In the genomic region with DNA sequence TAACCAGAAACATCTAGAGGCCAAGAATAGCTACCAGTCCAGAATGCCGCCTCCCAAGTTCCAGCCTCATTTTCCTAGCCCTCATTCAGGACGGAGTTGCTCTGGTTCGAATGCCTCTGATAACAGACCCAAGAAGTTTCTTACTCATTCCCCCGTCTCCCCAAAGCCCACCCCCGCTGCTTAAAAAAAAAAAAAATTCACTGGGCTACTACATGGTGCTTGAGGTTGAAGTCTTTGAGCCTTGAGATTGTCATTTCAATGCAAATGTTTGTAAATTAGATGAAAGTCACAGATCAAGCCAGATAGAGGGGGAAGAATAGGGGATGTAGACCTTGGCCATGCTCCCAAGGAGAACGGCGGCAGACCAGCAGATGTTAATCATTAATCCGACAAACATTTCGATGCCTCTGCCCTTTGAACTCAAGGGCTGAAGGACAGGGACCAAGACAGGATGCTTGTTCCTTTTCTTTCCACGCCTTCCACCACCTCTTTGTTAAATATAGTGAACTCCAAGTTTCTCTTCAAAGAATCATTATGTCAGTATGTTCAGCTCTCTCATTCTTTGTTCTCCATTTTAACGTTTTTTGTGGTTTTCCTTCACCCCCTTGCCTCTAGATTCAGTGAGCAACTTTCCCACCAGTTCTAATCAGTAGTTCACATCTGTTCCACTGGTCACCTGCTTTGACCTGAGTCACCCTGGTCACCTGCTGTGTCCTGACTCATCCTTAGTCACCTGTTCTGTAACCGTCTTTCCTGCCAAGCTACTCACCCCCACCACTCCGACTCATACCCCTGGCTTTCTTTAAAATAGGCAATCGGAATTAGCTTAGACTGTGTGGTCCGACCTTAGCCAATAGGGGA, we compare ENCODE assay signal across 2 cellular contexts.
TF ChIP-seq lines count a peak whose summit lies in the region.

No MANE protein-coding gene starts in this region.

TF ChIP-seq in GM23338, 12 proteins besides CTCF, POLR2A, EP300 and RAD21 (continued from another document):
- TF ChIP-seq ZNF331 (CRISPR knock-in tag; IDR thresholded peaks at IDR 0.05; ENCODE audit: low read depth): no peak
- TF ChIP-seq, protein P1, sequence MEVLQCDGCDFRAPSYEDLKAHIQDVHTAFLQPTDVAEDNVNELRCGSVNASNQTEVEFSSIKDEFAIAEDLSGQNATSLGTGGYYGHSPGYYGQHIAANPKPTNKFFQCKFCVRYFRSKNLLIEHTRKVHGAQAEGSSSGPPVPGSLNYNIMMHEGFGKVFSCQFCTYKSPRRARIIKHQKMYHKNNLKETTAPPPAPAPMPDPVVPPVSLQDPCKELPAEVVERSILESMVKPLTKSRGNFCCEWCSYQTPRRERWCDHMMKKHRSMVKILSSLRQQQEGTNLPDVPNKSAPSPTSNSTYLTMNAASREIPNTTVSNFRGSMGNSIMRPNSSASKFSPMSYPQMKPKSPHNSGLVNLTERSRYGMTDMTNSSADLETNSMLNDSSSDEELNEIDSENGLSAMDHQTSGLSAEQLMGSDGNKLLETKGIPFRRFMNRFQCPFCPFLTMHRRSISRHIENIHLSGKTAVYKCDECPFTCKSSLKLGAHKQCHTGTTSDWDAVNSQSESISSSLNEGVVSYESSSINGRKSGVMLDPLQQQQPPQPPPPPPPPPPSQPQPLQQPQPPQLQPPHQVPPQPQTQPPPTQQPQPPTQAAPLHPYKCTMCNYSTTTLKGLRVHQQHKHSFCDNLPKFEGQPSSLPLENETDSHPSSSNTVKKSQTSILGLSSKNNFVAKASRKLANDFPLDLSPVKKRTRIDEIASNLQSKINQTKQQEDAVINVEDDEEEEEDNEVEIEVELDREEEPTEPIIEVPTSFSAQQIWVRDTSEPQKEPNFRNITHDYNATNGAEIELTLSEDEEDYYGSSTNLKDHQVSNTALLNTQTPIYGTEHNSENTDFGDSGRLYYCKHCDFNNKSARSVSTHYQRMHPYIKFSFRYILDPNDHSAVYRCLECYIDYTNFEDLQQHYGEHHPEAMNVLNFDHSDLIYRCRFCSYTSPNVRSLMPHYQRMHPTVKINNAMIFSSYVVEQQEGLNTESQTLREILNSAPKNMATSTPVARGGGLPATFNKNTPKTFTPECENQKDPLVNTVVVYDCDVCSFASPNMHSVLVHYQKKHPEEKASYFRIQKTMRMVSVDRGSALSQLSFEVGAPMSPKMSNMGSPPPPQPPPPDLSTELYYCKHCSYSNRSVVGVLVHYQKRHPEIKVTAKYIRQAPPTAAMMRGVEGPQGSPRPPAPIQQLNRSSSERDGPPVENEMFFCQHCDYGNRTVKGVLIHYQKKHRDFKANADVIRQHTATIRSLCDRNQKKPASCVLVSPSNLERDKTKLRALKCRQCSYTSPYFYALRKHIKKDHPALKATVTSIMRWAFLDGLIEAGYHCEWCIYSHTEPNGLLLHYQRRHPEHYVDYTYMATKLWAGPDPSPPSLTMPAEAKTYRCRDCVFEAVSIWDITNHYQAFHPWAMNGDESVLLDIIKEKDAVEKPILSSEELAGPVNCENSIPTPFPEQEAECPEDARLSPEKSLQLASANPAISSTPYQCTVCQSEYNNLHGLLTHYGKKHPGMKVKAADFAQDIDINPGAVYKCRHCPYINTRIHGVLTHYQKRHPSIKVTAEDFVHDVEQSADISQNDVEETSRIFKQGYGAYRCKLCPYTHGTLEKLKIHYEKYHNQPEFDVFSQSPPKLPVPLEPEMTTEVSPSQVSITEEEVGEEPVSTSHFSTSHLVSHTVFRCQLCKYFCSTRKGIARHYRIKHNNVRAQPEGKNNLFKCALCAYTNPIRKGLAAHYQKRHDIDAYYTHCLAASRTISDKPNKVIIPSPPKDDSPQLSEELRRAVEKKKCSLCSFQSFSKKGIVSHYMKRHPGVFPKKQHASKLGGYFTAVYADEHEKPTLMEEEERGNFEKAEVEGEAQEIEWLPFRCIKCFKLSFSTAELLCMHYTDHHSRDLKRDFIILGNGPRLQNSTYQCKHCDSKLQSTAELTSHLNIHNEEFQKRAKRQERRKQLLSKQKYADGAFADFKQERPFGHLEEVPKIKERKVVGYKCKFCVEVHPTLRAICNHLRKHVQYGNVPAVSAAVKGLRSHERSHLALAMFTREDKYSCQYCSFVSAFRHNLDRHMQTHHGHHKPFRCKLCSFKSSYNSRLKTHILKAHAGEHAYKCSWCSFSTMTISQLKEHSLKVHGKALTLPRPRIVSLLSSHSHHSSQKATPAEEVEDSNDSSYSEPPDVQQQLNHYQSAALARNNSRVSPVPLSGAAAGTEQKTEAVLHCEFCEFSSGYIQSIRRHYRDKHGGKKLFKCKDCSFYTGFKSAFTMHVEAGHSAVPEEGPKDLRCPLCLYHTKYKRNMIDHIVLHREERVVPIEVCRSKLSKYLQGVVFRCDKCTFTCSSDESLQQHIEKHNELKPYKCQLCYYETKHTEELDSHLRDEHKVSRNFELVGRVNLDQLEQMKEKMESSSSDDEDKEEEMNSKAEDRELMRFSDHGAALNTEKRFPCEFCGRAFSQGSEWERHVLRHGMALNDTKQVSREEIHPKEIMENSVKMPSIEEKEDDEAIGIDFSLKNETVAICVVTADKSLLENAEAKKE (CRISPR knock-in tag; IDR thresholded peaks at IDR 0.05): no peak
- TF ChIP-seq CREB1 (CRISPR knock-in tag; IDR thresholded peaks at IDR 0.05; ENCODE audit: low read depth): no peak
- no peak for TF ChIP-seq EZH2 (IDR thresholded peaks at IDR 0.05; ENCODE audit: low read depth, unreplicated experiment)
- no peak for TF ChIP-seq STAT1 (IDR thresholded peaks at IDR 0.05; ENCODE audit: unreplicated experiment)
- no peak for TF ChIP-seq POLR2AphosphoS5 (IDR thresholded peaks at IDR 0.05; ENCODE audit: low read depth)
- no peak for TF ChIP-seq EZH2phosphoT487 (IDR thresholded peaks at IDR 0.05; ENCODE audit: unreplicated experiment)
- TF ChIP-seq ZNF114 (CRISPR knock-in tag; IDR thresholded peaks at IDR 0.05): no peak
- TF ChIP-seq, protein P2, sequence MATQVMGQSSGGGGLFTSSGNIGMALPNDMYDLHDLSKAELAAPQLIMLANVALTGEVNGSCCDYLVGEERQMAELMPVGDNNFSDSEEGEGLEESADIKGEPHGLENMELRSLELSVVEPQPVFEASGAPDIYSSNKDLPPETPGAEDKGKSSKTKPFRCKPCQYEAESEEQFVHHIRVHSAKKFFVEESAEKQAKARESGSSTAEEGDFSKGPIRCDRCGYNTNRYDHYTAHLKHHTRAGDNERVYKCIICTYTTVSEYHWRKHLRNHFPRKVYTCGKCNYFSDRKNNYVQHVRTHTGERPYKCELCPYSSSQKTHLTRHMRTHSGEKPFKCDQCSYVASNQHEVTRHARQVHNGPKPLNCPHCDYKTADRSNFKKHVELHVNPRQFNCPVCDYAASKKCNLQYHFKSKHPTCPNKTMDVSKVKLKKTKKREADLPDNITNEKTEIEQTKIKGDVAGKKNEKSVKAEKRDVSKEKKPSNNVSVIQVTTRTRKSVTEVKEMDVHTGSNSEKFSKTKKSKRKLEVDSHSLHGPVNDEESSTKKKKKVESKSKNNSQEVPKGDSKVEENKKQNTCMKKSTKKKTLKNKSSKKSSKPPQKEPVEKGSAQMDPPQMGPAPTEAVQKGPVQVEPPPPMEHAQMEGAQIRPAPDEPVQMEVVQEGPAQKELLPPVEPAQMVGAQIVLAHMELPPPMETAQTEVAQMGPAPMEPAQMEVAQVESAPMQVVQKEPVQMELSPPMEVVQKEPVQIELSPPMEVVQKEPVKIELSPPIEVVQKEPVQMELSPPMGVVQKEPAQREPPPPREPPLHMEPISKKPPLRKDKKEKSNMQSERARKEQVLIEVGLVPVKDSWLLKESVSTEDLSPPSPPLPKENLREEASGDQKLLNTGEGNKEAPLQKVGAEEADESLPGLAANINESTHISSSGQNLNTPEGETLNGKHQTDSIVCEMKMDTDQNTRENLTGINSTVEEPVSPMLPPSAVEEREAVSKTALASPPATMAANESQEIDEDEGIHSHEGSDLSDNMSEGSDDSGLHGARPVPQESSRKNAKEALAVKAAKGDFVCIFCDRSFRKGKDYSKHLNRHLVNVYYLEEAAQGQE (IDR thresholded peaks at IDR 0.05; ENCODE audit: unreplicated experiment): no peak
- no peak for TF ChIP-seq NANOG (IDR thresholded peaks at IDR 0.05; ENCODE audit: borderline replicate concordance)
- no peak for TF ChIP-seq JUNB (IDR thresholded peaks at IDR 0.05; ENCODE audit: unreplicated experiment)

TF ChIP-seq in GM12878, 131 proteins besides CTCF, POLR2A, EP300 and RAD21 (continued from another document and continues in another):
- no peak for TF ChIP-seq NFXL1 (IDR thresholded peaks at IDR 0.05; ENCODE audit: borderline replicate concordance)
- TF ChIP-seq, protein P3, sequence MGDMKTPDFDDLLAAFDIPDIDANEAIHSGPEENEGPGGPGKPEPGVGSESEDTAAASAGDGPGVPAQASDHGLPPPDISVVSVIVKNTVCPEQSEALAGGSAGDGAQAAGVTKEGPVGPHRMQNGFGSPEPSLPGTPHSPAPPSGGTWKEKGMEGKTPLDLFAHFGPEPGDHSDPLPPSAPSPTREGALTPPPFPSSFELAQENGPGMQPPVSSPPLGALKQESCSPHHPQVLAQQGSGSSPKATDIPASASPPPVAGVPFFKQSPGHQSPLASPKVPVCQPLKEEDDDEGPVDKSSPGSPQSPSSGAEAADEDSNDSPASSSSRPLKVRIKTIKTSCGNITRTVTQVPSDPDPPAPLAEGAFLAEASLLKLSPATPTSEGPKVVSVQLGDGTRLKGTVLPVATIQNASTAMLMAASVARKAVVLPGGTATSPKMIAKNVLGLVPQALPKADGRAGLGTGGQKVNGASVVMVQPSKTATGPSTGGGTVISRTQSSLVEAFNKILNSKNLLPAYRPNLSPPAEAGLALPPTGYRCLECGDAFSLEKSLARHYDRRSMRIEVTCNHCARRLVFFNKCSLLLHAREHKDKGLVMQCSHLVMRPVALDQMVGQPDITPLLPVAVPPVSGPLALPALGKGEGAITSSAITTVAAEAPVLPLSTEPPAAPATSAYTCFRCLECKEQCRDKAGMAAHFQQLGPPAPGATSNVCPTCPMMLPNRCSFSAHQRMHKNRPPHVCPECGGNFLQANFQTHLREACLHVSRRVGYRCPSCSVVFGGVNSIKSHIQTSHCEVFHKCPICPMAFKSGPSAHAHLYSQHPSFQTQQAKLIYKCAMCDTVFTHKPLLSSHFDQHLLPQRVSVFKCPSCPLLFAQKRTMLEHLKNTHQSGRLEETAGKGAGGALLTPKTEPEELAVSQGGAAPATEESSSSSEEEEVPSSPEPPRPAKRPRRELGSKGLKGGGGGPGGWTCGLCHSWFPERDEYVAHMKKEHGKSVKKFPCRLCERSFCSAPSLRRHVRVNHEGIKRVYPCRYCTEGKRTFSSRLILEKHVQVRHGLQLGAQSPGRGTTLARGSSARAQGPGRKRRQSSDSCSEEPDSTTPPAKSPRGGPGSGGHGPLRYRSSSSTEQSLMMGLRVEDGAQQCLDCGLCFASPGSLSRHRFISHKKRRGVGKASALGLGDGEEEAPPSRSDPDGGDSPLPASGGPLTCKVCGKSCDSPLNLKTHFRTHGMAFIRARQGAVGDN (IDR thresholded peaks at IDR 0.05): peak; percentile 81
- TF ChIP-seq, protein P4, sequence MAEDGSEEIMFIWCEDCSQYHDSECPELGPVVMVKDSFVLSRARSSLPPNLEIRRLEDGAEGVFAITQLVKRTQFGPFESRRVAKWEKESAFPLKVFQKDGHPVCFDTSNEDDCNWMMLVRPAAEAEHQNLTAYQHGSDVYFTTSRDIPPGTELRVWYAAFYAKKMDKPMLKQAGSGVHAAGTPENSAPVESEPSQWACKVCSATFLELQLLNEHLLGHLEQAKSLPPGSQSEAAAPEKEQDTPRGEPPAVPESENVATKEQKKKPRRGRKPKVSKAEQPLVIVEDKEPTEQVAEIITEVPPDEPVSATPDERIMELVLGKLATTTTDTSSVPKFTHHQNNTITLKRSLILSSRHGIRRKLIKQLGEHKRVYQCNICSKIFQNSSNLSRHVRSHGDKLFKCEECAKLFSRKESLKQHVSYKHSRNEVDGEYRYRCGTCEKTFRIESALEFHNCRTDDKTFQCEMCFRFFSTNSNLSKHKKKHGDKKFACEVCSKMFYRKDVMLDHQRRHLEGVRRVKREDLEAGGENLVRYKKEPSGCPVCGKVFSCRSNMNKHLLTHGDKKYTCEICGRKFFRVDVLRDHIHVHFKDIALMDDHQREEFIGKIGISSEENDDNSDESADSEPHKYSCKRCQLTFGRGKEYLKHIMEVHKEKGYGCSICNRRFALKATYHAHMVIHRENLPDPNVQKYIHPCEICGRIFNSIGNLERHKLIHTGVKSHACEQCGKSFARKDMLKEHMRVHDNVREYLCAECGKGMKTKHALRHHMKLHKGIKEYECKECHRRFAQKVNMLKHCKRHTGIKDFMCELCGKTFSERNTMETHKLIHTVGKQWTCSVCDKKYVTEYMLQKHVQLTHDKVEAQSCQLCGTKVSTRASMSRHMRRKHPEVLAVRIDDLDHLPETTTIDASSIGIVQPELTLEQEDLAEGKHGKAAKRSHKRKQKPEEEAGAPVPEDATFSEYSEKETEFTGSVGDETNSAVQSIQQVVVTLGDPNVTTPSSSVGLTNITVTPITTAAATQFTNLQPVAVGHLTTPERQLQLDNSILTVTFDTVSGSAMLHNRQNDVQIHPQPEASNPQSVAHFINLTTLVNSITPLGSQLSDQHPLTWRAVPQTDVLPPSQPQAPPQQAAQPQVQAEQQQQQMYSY (CRISPR knock-in tag; IDR thresholded peaks at IDR 0.05): no peak
- peak; percentile 79 to 92 for TF ChIP-seq BHLHE40 (IDR thresholded peaks at IDR 0.05; ENCODE audit: borderline replicate concordance in 1 of 2, low read depth in 2 of 2, low read length in 1 of 2)
- TF ChIP-seq, protein P5, sequence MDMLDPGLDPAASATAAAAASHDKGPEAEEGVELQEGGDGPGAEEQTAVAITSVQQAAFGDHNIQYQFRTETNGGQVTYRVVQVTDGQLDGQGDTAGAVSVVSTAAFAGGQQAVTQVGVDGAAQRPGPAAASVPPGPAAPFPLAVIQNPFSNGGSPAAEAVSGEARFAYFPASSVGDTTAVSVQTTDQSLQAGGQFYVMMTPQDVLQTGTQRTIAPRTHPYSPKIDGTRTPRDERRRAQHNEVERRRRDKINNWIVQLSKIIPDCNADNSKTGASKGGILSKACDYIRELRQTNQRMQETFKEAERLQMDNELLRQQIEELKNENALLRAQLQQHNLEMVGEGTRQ (IDR thresholded peaks at IDR 0.05; ENCODE audit: borderline replicate concordance, low read depth, low read length): peak; percentile 14; the same call in 1 of the 2 replicates
- TF ChIP-seq CREM (IDR thresholded peaks at IDR 0.05; ENCODE audit: low read depth): peak; percentile 68; the same call in 1 of the 2 replicates
- TF ChIP-seq, protein P6, sequence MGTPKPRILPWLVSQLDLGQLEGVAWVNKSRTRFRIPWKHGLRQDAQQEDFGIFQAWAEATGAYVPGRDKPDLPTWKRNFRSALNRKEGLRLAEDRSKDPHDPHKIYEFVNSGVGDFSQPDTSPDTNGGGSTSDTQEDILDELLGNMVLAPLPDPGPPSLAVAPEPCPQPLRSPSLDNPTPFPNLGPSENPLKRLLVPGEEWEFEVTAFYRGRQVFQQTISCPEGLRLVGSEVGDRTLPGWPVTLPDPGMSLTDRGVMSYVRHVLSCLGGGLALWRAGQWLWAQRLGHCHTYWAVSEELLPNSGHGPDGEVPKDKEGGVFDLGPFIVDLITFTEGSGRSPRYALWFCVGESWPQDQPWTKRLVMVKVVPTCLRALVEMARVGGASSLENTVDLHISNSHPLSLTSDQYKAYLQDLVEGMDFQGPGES (IDR thresholded peaks at IDR 0.05): no peak
- TF ChIP-seq NBN (IDR thresholded peaks at IDR 0.05): peak; percentile 93
- peak; percentile 78; the same call in 1 of the 2 replicates for TF ChIP-seq BACH1 (IDR thresholded peaks at IDR 0.05; ENCODE audit: borderline replicate concordance)
- no peak for TF ChIP-seq RBBP5 (conservative IDR thresholded peaks at IDR 0.05)
- no peak for TF ChIP-seq YY1 (IDR thresholded peaks at IDR 0.05; ENCODE audit: low read depth, low read length)
- peak; percentile 92; the same call in 1 of the 2 replicates for TF ChIP-seq FOXM1 (IDR thresholded peaks at IDR 0.05; ENCODE audit: low read depth, low read length)
- TF ChIP-seq TCF12 (IDR thresholded peaks at IDR 0.05; ENCODE audit: low read depth, low read length): peak; percentile 91
